ENCODE assay signal across 1 cellular context in the genomic region with DNA sequence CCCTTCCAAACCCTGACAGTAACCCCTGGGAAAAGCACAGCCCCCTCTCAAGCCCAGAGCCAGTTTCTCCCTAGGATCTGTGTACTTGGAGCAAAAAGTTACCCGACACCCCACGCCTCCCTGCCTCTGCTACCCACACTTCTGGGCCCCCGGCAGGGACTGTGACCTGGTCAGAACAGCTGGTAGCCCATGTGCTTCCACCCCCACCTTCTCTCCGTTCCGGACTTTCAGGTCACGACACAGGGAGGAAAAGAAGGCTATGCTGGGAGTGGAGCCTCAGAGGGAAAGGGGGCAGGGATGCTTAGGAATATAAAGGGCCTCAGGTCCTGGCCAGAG.
TF ChIP-seq lines count a peak whose summit lies in the region.

No MANE protein-coding gene starts in this region.

TF ChIP-seq in HEK293, 187 proteins besides CTCF, POLR2A, EP300 and RAD21:
- TF ChIP-seq, protein P1, sequence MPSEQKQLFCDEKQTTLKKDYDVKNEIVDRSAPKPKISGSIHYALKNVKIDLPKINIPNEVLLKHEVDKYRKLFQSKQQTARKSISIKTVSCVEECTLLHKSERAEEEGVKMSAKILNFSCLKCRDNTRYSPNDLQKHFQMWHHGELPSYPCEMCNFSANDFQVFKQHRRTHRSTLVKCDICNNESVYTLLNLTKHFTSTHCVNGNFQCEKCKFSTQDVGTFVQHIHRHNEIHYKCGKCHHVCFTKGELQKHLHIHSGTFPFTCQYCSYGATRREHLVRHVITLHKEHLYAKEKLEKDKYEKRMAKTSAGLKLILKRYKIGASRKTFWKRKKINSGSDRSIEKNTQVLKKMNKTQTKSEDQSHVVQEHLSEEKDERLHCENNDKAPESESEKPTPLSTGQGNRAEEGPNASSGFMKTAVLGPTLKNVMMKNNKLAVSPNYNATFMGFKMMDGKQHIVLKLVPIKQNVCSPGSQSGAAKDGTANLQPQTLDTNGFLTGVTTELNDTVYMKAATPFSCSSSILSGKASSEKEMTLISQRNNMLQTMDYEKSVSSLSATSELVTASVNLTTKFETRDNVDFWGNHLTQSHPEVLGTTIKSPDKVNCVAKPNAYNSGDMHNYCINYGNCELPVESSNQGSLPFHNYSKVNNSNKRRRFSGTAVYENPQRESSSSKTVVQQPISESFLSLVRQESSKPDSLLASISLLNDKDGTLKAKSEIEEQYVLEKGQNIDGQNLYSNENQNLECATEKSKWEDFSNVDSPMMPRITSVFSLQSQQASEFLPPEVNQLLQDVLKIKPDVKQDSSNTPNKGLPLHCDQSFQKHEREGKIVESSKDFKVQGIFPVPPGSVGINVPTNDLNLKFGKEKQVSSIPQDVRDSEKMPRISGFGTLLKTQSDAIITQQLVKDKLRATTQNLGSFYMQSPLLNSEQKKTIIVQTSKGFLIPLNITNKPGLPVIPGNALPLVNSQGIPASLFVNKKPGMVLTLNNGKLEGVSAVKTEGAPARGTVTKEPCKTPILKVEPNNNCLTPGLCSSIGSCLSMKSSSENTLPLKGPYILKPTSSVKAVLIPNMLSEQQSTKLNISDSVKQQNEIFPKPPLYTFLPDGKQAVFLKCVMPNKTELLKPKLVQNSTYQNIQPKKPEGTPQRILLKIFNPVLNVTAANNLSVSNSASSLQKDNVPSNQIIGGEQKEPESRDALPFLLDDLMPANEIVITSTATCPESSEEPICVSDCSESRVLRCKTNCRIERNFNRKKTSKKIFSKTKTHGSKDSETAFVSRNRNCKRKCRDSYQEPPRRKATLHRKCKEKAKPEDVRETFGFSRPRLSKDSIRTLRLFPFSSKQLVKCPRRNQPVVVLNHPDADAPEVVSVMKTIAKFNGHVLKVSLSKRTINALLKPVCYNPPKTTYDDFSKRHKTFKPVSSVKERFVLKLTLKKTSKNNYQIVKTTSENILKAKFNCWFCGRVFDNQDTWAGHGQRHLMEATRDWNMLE (tag by site-specific recombination; conservative IDR thresholded peaks at IDR 0.05; ENCODE audit: low read depth) = no peak
- TF ChIP-seq YY1 (tag by site-specific recombination; IDR thresholded peaks at IDR 0.05) (no peak), ZFHX2 (tag by site-specific recombination; conservative IDR thresholded peaks at IDR 0.05) (no peak; the same call in 1 of the 2 replicates), SALL2 (tag by site-specific recombination; IDR thresholded peaks at IDR 0.05; ENCODE audit: borderline replicate concordance) (no peak), PRDM1 (tag by site-specific recombination; IDR thresholded peaks at IDR 0.05) (no peak), EGR2 (tag by site-specific recombination; IDR thresholded peaks at IDR 0.05; ENCODE audit: low read depth) (0 out of 2 replicates have a peak, but pooled peaks have one; percentile 28), ZNF600 (tag by site-specific recombination; IDR thresholded peaks at IDR 0.05) (peak; percentile 75), ZNF501 (tag by site-specific recombination; IDR thresholded peaks at IDR 0.05) (no peak)
